8 cellular contexts compared by ENCODE assay signal in genomic region chr4:176377705-176378302, GRCh38.
DNase-seq lines count a peak whose midpoint lies in the region; ATAC-seq and TF ChIP-seq lines count a peak whose summit lies in the region.

No MANE protein-coding gene starts in this region.

- no peaks in the 10 kb centered on the region for H3K27me3 ChIP-seq in RWPE2 (ENCODE audit: insufficient read depth, poor library complexity, severe bottlenecking)

- ATAC-seq in GM19438 (IDR thresholded peaks at IDR 0.05; ENCODE audit: low read depth, unreplicated experiment) (peak; percentile 75), HG03196 (IDR thresholded peaks at IDR 0.05; ENCODE audit: unreplicated experiment) (peak; percentile 91), RWPE2 (ENCODE audit: low read depth) (peak; percentile 64)
- ATAC-seq in stimulated activated effector memory CD8-positive, alpha-beta T cell treated with anti-CD3 and anti-CD28 coated beads, Interleukin-12 subunit alpha, Interleukin-12 subunit beta, amount 100 ng/mL, for 72 hours, result no peak

- H3K4me3 Mint-ChIP-seq in stimulated activated effector memory CD8-positive, alpha-beta T cell treated with anti-CD3 and anti-CD28 coated beads, Interleukin-12 subunit alpha, Interleukin-12 subunit beta, amount 100 ng/mL, for 72 hours, result no peak overlapping the region

- no peaks in the 10 kb centered on the region for H3K36me3 Mint-ChIP-seq in stimulated activated effector memory CD8-positive, alpha-beta T cell treated with anti-CD3 and anti-CD28 coated beads, Interleukin-12 subunit alpha, Interleukin-12 subunit beta, amount 100 ng/mL, for 72 hours

- no peaks in the 10 kb centered on the region for H3K9me3 ChIP-seq in RWPE2 (ENCODE audit: severe bottlenecking)

- H3K27ac Mint-ChIP-seq in stimulated activated effector memory CD8-positive, alpha-beta T cell treated with anti-CD3 and anti-CD28 coated beads, Interleukin-12 subunit alpha, Interleukin-12 subunit beta, amount 100 ng/mL, for 72 hours, result no peak overlapping the region

- H3K9me3 Mint-ChIP-seq in stimulated activated effector memory CD8-positive, alpha-beta T cell treated with anti-CD3 and anti-CD28 coated beads, Interleukin-12 subunit alpha, Interleukin-12 subunit beta, amount 100 ng/mL, for 72 hours, result no peaks in the 10 kb centered on the region

- H3K4me3 ChIP-seq in RWPE2 (ENCODE audit: severe bottlenecking), result no peak overlapping the region

- no peaks in the 10 kb centered on the region for H3K4me1 ChIP-seq in RWPE2 (ENCODE audit: insufficient read depth, poor library complexity, severe bottlenecking)

- peak; percentile 60 for DNase-seq in ELR (ENCODE audit: low read depth)
- DNase-seq in RWPE2 (ENCODE audit: low spot score), result no peak
- DNase-seq in kidney tubule cell (ENCODE audit: low spot score), result peak; percentile 59
- DNase-seq in MV-4-11 (lab: John Stamatoyannopoulos, UW), result no peak
- DNase-seq in stimulated activated effector memory CD8-positive, alpha-beta T cell treated with anti-CD3 and anti-CD28 coated beads, Interleukin-12 subunit alpha, Interleukin-12 subunit beta, amount 100 ng/mL, for 72 hours (ENCODE audit: low spot score in 2 of 2), result no peak
- DNase-seq in activated naive CD4-positive, alpha-beta T cell treated with Interleukin-2 at 50 U/mL for 16 hours, result no peak

- H3K27ac ChIP-seq in RWPE2 (ENCODE audit: poor library complexity, severe bottlenecking), result no peak overlapping the region

- H3K36me3 ChIP-seq in RWPE2 (ENCODE audit: low read depth), result no peaks in the 10 kb centered on the region

- peak; percentile 83 for TF ChIP-seq CTCF in RWPE2 (IDR thresholded peaks at IDR 0.05; ENCODE audit: poor library complexity, severe bottlenecking)

- H3K4me1 Mint-ChIP-seq in stimulated activated effector memory CD8-positive, alpha-beta T cell treated with anti-CD3 and anti-CD28 coated beads, Interleukin-12 subunit alpha, Interleukin-12 subunit beta, amount 100 ng/mL, for 72 hours, result no peaks in the 10 kb centered on the region

Comparison
In these comparisons a context has a peak if more than half of its experiments do, and no peak if none do; other contexts are left out.
1. DNase-seq: peak in ELR (single experiment) and kidney tubule cell (single experiment); none in RWPE2 (single experiment), MV-4-11 (single experiment), stimulated activated effector memory CD8-positive, alpha-beta T cell treated with anti-CD3 and anti-CD28 coated beads, Interleukin-12 subunit alpha, Interleukin-12 subunit beta, amount 100 ng/mL, for 72 hours (0 of 2) and activated naive CD4-positive, alpha-beta T cell treated with Interleukin-2 at 50 U/mL for 16 hours (single experiment).